10 cellular contexts compared by ENCODE assay signal in the genomic region with DNA sequence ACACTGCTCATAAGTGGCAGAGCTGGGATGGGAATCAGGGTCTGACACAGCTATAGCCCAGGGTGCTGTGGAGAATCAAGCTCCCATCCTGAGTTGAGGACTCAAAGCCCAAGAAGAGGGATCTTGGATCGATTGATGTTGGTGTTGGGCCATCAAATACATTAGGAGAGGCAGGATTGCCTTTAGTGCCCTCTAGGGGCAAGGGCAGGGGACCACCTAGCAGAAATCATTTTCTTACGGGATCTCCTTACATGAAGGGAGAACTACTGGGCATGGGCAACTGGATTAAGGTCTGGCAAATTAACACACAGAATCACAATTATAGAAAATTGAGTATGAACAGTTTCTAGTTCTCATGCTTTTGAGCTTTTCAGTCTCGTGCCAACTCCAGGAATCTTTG. TPM values are rescaled to one million over a fixed set of nuclear protein-coding genes. Genes with fewer than 3 reads are reported as not detected.
DNase-seq lines count a peak whose midpoint lies in the region; ATAC-seq and TF ChIP-seq lines count a peak whose summit lies in the region.
"Had no signal": no experiment of that assay in that cellular context is flagged by ENCODE, and none has a peak within 500 bp of the region (broad histone marks: within the 10 kb centered on the region; RNA-seq: fewer than 3 reads in every experiment).

No MANE protein-coding gene starts in this region.

- peaks cover 10% of the 10 kb centered on the region for H3K4me1 Mint-ChIP-seq in activated naive CD8-positive, alpha-beta T cell treated with anti-CD3 and anti-CD28 coated beads for 36 hours

- ATAC-seq in GM21528 (IDR thresholded peaks at IDR 0.05; ENCODE audit: low FRiP score, unreplicated experiment) = no peak
- ATAC-seq: Right ventricle myocardium inferior had no signal

- H3K4me3 Mint-ChIP-seq in activated naive CD8-positive, alpha-beta T cell treated with anti-CD3 and anti-CD28 coated beads for 36 hours = no peak overlapping the region

- H3K36me3 Mint-ChIP-seq in activated naive CD8-positive, alpha-beta T cell treated with anti-CD3 and anti-CD28 coated beads for 36 hours = peaks cover 2% of the 10 kb centered on the region

- no peak overlapping the region for H3K4me3 ChIP-seq in WI38 (ENCODE audit: low read depth, low read length)

- H3K9me3 Mint-ChIP-seq in activated naive CD8-positive, alpha-beta T cell treated with anti-CD3 and anti-CD28 coated beads for 36 hours = no peaks in the 10 kb centered on the region

- 0 out of 2 replicates have a peak, but pooled peaks have one; percentile 3 for TF ChIP-seq CTCF in WI38 (IDR thresholded peaks at IDR 0.05; ENCODE audit: low read depth, low read length)

- H3K27ac Mint-ChIP-seq in activated naive CD8-positive, alpha-beta T cell treated with anti-CD3 and anti-CD28 coated beads for 36 hours = no peak overlapping the region

- DNase-seq in NCI-H1105 treated with DMSO at 0.1 percent for 48 hours (lab: John Stamatoyannopoulos, UW) = peak; percentile 16
- DNase-seq in NCI-H1105 (lab: John Stamatoyannopoulos, UW) = no peak
- DNase-seq in HT-29 (ENCODE audit: low spot score) = peak; percentile 38
- peak; percentile 8 for DNase-seq in myocyte (ENCODE audit: low read depth)
- DNase-seq in AG08395 (ENCODE audit: low spot score) = no peak
- no peak for DNase-seq in activated naive CD8-positive, alpha-beta T cell treated with anti-CD3 and anti-CD28 coated beads for 36 hours
- DNase-seq: cerebellar nuclear complex had no signal

- H3K27me3 Mint-ChIP-seq in activated naive CD8-positive, alpha-beta T cell treated with anti-CD3 and anti-CD28 coated beads for 36 hours = peaks cover 17% of the 10 kb centered on the region

RNA-seq across cellular contexts. Expression of gene EMSY, which starts 24.9 kb away (rescaled TPM):
- total RNA-seq in HT-29 (2014; rRNA removed; shearing (Covaris generic)) = 19.1 and 30.7 TPM in 2 replicates
- total RNA-seq in myocyte = 27.1 and 32.5 TPM in 2 replicates
- polyA plus RNA-seq in myocyte (2012) = 7.5 TPM
- 10 to 100 TPM; 19.7 TPM for total RNA-seq in activated naive CD8-positive, alpha-beta T cell treated with anti-CD3 and anti-CD28 coated beads for 36 hours

RNA-seq across cellular contexts. Expression of gene GVQW3, which starts 38.8 kb away (rescaled TPM):
- 1.8 and 2.1 TPM in 2 replicates for total RNA-seq in HT-29 (2014; rRNA removed; shearing (Covaris generic))
- total RNA-seq in myocyte = 2.3 and 2.4 TPM in 2 replicates
- polyA plus RNA-seq in myocyte (2012) = 1.2 TPM
- total RNA-seq in activated naive CD8-positive, alpha-beta T cell treated with anti-CD3 and anti-CD28 coated beads for 36 hours = 1 to 10 TPM; 1.8 to 2.0 TPM

RNA-seq across cellular contexts. Expression of gene THAP12, which starts 39.0 kb away (rescaled TPM):
- 27.4 and 33.0 TPM in 2 replicates for total RNA-seq in HT-29 (2014; rRNA removed; shearing (Covaris generic))
- 25.9 and 30.4 TPM in 2 replicates for total RNA-seq in myocyte
- 10.4 TPM for polyA plus RNA-seq in myocyte (2012)
- total RNA-seq in activated naive CD8-positive, alpha-beta T cell treated with anti-CD3 and anti-CD28 coated beads for 36 hours = 10 to 100 TPM; 68.3 to 74.7 TPM

Comparison
In these comparisons a context has a peak if more than half of its experiments do, and no peak if none do; other contexts are left out.
1. DNase-seq: peak in NCI-H1105 treated with DMSO at 0.1 percent for 48 hours (single experiment), HT-29 (single experiment) and myocyte (single experiment); none in NCI-H1105 (single experiment), AG08395 (single experiment) and activated naive CD8-positive, alpha-beta T cell treated with anti-CD3 and anti-CD28 coated beads for 36 hours (single experiment).